ENCODE assay signal across 12 cellular contexts in genomic region chr1:27876341-27877114, GRCh38. TPM values are rescaled to one million over a fixed set of nuclear protein-coding genes. Genes with fewer than 3 reads are reported as not detected.
DNase-seq lines count a peak whose midpoint lies in the region; ATAC-seq and TF ChIP-seq lines count a peak whose summit lies in the region.
"Had no signal": no experiment of that assay in that cellular context is flagged by ENCODE, and none has a peak within 500 bp of the region (broad histone marks: within the 10 kb centered on the region; RNA-seq: fewer than 3 reads in every experiment).

No MANE protein-coding gene starts in this region.

- H3K27ac Mint-ChIP-seq in immature natural killer cell, result peak overlapping the region; percentile 87 to 99 (median 94)
- peak overlapping the region; percentile 85 for H3K27ac Mint-ChIP-seq in stimulated activated naive B cell treated with anti-CD40 and anti-IgM and Interleukin-4, amounts not matched to agents 10 μg/mL and 1 μg/mL and 100 μg/mL, for 72 hours
- H3K27ac Mint-ChIP-seq: brain, nephron progenitor cell had no signal

- peak overlapping the region; percentile 71 for H3K4me2 ChIP-seq in KMS-11

- H3K4me3 Mint-ChIP-seq in immature natural killer cell, result peak overlapping the region; percentile 30 to 67 (median 55)
- peak overlapping the region; percentile 21 to 35 for H3K4me3 Mint-ChIP-seq in stimulated activated naive B cell treated with anti-CD40 and anti-IgM and Interleukin-4, amounts not matched to agents 10 μg/mL and 1 μg/mL and 100 μg/mL, for 72 hours
- H3K4me3 Mint-ChIP-seq: brain, nephron progenitor cell had no signal

- H3K4me3 ChIP-seq in KMS-11 (IDR thresholded peaks at IDR 0.05; ENCODE audit: insufficient read depth, low read depth, low read length), result no peak overlapping the region

- peak overlapping the region; percentile 83 for H3K27ac ChIP-seq in KMS-11

- H4K20me1 ChIP-seq in KMS-11 (ENCODE audit: insufficient read depth), result no peaks in the 10 kb centered on the region

- H3K9me3 Mint-ChIP-seq in immature natural killer cell, result peaks cover 0 to 2% (median 0%) of the 10 kb centered on the region in 6 donors
- H3K9me3 Mint-ChIP-seq in stimulated activated naive B cell treated with anti-CD40 and anti-IgM and Interleukin-4, amounts not matched to agents 10 μg/mL and 1 μg/mL and 100 μg/mL, for 72 hours, result no peaks in the 10 kb centered on the region
- H3K9me3 Mint-ChIP-seq: activated T-helper 2 cell treated with anti-CD3 and anti-CD28 coated beads, Interferon-gamma antibody, Interleukin-2, Interleukin-4, amounts not matched to agents 10 μg/mL and 5 μg/mL and 100 μg/mL, durations not matched to agents 14 hours and 24 hours and 36 hours; nephron progenitor cell had no signal

- H3K36me3 ChIP-seq in KMS-11 (ENCODE audit: insufficient read depth), result no peaks in the 10 kb centered on the region

- peaks cover 27% of the 10 kb centered on the region; the same call in 1 of the 2 replicates for H3K79me2 ChIP-seq in KMS-11 (ENCODE audit: insufficient read depth, low read depth)

- H3K4me1 ChIP-seq in KMS-11 (ENCODE audit: low read depth, poor library complexity, severe bottlenecking), result peaks cover 77% of the 10 kb centered on the region

- no peaks in the 10 kb centered on the region for H3K27me3 ChIP-seq in KMS-11 (ENCODE audit: insufficient read depth, low read depth)

- peaks cover 14 to 17% (median 16%) of the 10 kb centered on the region in 3 donors for H3K36me3 Mint-ChIP-seq in immature natural killer cell
- H3K36me3 Mint-ChIP-seq in stimulated activated naive B cell treated with anti-CD40 and anti-IgM and Interleukin-4, amounts not matched to agents 10 μg/mL and 1 μg/mL and 100 μg/mL, for 72 hours, result peaks cover 33 to 47% of the 10 kb centered on the region in 2 donors
- H3K36me3 Mint-ChIP-seq: brain had no signal

- DNase-seq in NCI-H2029 (lab: John Stamatoyannopoulos, UW) (peak; percentile 27), NCI-H2029 treated with DMSO at 0.1 percent for 48 hours (lab: John Stamatoyannopoulos, UW) (no peak), immature natural killer cell (no peak), DMS79 treated with DMSO at 0.1 percent for 48 hours (lab: John Stamatoyannopoulos, UW) (no peak), hypothalamus (lab: John Stamatoyannopoulos, UW) (no peak), SHP77 treated with DMSO at 0.1 percent for 48 hours (lab: John Stamatoyannopoulos, UW) (no peak)
- no peak for DNase-seq in stimulated activated naive B cell treated with anti-CD40 and anti-IgM and Interleukin-4, amounts not matched to agents 10 μg/mL and 1 μg/mL and 100 μg/mL, for 72 hours
- DNase-seq: 8988T, nephron progenitor cell had no signal

- no peak for ATAC-seq in stimulated activated naive B cell treated with anti-CD40 and anti-IgM and Interleukin-4, amounts not matched to agents 10 μg/mL and 1 μg/mL and 100 μg/mL, for 72 hours (replicated peaks)

- no peak for TF ChIP-seq CTCF in KMS-11 (conservative IDR thresholded peaks at IDR 0.05; ENCODE audit: low read depth, low read length)

- H3K27me3 Mint-ChIP-seq in immature natural killer cell (ENCODE audit: low read depth in 3 of 3), result peaks cover 10 to 24% (median 12%) of the 10 kb centered on the region in 3 donors
- H3K27me3 Mint-ChIP-seq in stimulated activated naive B cell treated with anti-CD40 and anti-IgM and Interleukin-4, amounts not matched to agents 10 μg/mL and 1 μg/mL and 100 μg/mL, for 72 hours, result no peaks in the 10 kb centered on the region

- peak overlapping the region; percentile 56; the same call in 1 of the 2 replicates for H3K9ac ChIP-seq in KMS-11

- H3K4me1 Mint-ChIP-seq in immature natural killer cell, result peaks cover 58 to 59% of the 10 kb centered on the region in 2 donors
- peaks cover 37 to 47% of the 10 kb centered on the region in 2 donors for H3K4me1 Mint-ChIP-seq in stimulated activated naive B cell treated with anti-CD40 and anti-IgM and Interleukin-4, amounts not matched to agents 10 μg/mL and 1 μg/mL and 100 μg/mL, for 72 hours

- no peak overlapping the region for H2AFZ ChIP-seq in KMS-11 (ENCODE audit: low read depth)

RNA-seq across cellular contexts. Expression of gene THEMIS2, which starts 4.2 kb away (rescaled TPM):
- 100 to 1,000 TPM in 2 of 3 donors, 10 to 100 TPM in 1; 93.2 to 146 (median 101) TPM for polyA plus RNA-seq in immature natural killer cell

RNA-seq across cellular contexts. Expression of gene RPA2, which starts 37.8 kb away (rescaled TPM):
- polyA plus RNA-seq in immature natural killer cell, result 100 to 1,000 TPM; 258 to 407 (median 270) TPM

RNA-seq across cellular contexts. Expression of gene PPP1R8, which starts 45.9 kb away (rescaled TPM):
- 10 to 100 TPM; 37.7 to 51.1 (median 45.1) TPM for polyA plus RNA-seq in immature natural killer cell

RNA-seq across cellular contexts. Expression of gene SMPDL3B, which starts 58.3 kb away (rescaled TPM):
- 1 to 10 TPM in 1 of 3 donors, under 1 TPM in 1, not detected in 1; 0.71 to 2.3 TPM for polyA plus RNA-seq in immature natural killer cell
